ENCODE assay signal across 1 cellular context in genomic region chr3:183360971-183361624, GRCh38.
TF ChIP-seq lines count a peak whose summit lies in the region.

No MANE protein-coding gene starts in this region.

TF ChIP-seq in K562, 482 proteins besides CTCF, POLR2A, EP300 and RAD21 (continued from another document and continues in another):
- TF ChIP-seq, protein P1, sequence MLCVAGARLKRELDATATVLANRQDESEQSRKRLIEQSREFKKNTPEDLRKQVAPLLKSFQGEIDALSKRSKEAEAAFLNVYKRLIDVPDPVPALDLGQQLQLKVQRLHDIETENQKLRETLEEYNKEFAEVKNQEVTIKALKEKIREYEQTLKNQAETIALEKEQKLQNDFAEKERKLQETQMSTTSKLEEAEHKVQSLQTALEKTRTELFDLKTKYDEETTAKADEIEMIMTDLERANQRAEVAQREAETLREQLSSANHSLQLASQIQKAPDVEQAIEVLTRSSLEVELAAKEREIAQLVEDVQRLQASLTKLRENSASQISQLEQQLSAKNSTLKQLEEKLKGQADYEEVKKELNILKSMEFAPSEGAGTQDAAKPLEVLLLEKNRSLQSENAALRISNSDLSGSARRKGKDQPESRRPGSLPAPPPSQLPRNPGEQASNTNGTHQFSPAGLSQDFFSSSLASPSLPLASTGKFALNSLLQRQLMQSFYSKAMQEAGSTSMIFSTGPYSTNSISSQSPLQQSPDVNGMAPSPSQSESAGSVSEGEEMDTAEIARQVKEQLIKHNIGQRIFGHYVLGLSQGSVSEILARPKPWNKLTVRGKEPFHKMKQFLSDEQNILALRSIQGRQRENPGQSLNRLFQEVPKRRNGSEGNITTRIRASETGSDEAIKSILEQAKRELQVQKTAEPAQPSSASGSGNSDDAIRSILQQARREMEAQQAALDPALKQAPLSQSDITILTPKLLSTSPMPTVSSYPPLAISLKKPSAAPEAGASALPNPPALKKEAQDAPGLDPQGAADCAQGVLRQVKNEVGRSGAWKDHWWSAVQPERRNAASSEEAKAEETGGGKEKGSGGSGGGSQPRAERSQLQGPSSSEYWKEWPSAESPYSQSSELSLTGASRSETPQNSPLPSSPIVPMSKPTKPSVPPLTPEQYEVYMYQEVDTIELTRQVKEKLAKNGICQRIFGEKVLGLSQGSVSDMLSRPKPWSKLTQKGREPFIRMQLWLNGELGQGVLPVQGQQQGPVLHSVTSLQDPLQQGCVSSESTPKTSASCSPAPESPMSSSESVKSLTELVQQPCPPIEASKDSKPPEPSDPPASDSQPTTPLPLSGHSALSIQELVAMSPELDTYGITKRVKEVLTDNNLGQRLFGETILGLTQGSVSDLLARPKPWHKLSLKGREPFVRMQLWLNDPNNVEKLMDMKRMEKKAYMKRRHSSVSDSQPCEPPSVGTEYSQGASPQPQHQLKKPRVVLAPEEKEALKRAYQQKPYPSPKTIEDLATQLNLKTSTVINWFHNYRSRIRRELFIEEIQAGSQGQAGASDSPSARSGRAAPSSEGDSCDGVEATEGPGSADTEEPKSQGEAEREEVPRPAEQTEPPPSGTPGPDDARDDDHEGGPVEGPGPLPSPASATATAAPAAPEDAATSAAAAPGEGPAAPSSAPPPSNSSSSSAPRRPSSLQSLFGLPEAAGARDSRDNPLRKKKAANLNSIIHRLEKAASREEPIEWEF (CRISPR knock-in tag; IDR thresholded peaks at IDR 0.05): no peak
- no peak for TF ChIP-seq ZFP1 (CRISPR knock-in tag; IDR thresholded peaks at IDR 0.05)
- TF ChIP-seq MIER1 (IDR thresholded peaks at IDR 0.05; ENCODE audit: low read depth): peak; percentile 51; the same call in 1 of the 2 replicates
- TF ChIP-seq SAFB (IDR thresholded peaks at IDR 0.05; ENCODE audit: borderline replicate concordance, low read depth, low read length): no peak
- no peak for TF ChIP-seq REST (CRISPR knock-in tag; IDR thresholded peaks at IDR 0.05; ENCODE audit: low read depth)
- TF ChIP-seq ILK (tag; IDR thresholded peaks at IDR 0.05; ENCODE audit: borderline replicate concordance, low read depth): no peak
- TF ChIP-seq CBX3 (IDR thresholded peaks at IDR 0.05; ENCODE audit: borderline replicate concordance in 1 of 2, low read length in 2 of 2): peak in 1 of 2 experiments; percentile 25; a peak in 1 of 3 replicates
- TF ChIP-seq RREB1 (CRISPR knock-in tag; IDR thresholded peaks at IDR 0.05): no peak
- TF ChIP-seq CSDE1 (IDR thresholded peaks at IDR 0.05): no peak
- TF ChIP-seq RNF219 (CRISPR knock-in tag; IDR thresholded peaks at IDR 0.05): no peak
- no peak for TF ChIP-seq NR2C2 (CRISPR knock-in tag; IDR thresholded peaks at IDR 0.05)
- no peak for TF ChIP-seq NR2C2 (tag; IDR thresholded peaks at IDR 0.05)
- no peak for TF ChIP-seq CBX8 (IDR thresholded peaks at IDR 0.05; ENCODE audit: borderline replicate concordance, extremely low read depth, low read depth, low read length, poor library complexity, severe bottlenecking)
- TF ChIP-seq, protein P2, sequence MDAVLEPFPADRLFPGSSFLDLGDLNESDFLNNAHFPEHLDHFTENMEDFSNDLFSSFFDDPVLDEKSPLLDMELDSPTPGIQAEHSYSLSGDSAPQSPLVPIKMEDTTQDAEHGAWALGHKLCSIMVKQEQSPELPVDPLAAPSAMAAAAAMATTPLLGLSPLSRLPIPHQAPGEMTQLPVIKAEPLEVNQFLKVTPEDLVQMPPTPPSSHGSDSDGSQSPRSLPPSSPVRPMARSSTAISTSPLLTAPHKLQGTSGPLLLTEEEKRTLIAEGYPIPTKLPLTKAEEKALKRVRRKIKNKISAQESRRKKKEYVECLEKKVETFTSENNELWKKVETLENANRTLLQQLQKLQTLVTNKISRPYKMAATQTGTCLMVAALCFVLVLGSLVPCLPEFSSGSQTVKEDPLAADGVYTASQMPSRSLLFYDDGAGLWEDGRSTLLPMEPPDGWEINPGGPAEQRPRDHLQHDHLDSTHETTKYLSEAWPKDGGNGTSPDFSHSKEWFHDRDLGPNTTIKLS (IDR thresholded peaks at IDR 0.05; ENCODE audit: borderline replicate concordance, low read depth): no peak; the same call in 1 of the 2 replicates
- TF ChIP-seq, protein P3, sequence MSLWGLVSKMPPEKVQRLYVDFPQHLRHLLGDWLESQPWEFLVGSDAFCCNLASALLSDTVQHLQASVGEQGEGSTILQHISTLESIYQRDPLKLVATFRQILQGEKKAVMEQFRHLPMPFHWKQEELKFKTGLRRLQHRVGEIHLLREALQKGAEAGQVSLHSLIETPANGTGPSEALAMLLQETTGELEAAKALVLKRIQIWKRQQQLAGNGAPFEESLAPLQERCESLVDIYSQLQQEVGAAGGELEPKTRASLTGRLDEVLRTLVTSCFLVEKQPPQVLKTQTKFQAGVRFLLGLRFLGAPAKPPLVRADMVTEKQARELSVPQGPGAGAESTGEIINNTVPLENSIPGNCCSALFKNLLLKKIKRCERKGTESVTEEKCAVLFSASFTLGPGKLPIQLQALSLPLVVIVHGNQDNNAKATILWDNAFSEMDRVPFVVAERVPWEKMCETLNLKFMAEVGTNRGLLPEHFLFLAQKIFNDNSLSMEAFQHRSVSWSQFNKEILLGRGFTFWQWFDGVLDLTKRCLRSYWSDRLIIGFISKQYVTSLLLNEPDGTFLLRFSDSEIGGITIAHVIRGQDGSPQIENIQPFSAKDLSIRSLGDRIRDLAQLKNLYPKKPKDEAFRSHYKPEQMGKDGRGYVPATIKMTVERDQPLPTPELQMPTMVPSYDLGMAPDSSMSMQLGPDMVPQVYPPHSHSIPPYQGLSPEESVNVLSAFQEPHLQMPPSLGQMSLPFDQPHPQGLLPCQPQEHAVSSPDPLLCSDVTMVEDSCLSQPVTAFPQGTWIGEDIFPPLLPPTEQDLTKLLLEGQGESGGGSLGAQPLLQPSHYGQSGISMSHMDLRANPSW (CRISPR knock-in tag; IDR thresholded peaks at IDR 0.05): no peak
- TF ChIP-seq SREBF1 (IDR thresholded peaks at IDR 0.05; ENCODE audit: borderline replicate concordance, low read depth, low read length): no peak
- TF ChIP-seq NEUROD1 (IDR thresholded peaks at IDR 0.05; ENCODE audit: borderline replicate concordance, low read depth, low read length, partially characterized antibody): no peak
- peak; percentile 96 for TF ChIP-seq TAL1 (IDR thresholded peaks at IDR 0.05)
- TF ChIP-seq KDM2B (CRISPR knock-in tag; IDR thresholded peaks at IDR 0.05): no peak
- TF ChIP-seq ZNF347 (CRISPR knock-in tag; IDR thresholded peaks at IDR 0.05; ENCODE audit: low read depth): no peak
- TF ChIP-seq MBD2 (IDR thresholded peaks at IDR 0.05; ENCODE audit: borderline replicate concordance, low read depth): 0 out of 2 replicates have a peak, but pooled peaks have one; percentile 30
- peak; percentile 83 for TF ChIP-seq PML (IDR thresholded peaks at IDR 0.05; ENCODE audit: low read length)
- no peak for TF ChIP-seq U2AF1 (optimal IDR thresholded peaks at IDR 0.05; ENCODE audit: low read depth, low read length)
- peak; percentile 65 for TF ChIP-seq FOSL1 (tag; conservative IDR thresholded peaks at IDR 0.05)
- no peak for TF ChIP-seq PYGO2 (tag; IDR thresholded peaks at IDR 0.05)
- TF ChIP-seq TAF1 (IDR thresholded peaks at IDR 0.05; ENCODE audit: control insufficient read depth, extremely low read depth, insufficient read depth, low read length, severe bottlenecking): no peak
- TF ChIP-seq RBM25 (IDR thresholded peaks at IDR 0.05; ENCODE audit: low read depth, low read length, severe bottlenecking): no peak
- no peak for TF ChIP-seq FOXA1 (IDR thresholded peaks at IDR 0.05; ENCODE audit: borderline replicate concordance)
- 0 out of 2 replicates have a peak, but pooled peaks have one; percentile 14 for TF ChIP-seq MAX (CRISPR knock-in tag; IDR thresholded peaks at IDR 0.05)
- TF ChIP-seq ZNF644 (tag; IDR thresholded peaks at IDR 0.05; ENCODE audit: low read depth): no peak
- peak; percentile 79; the same call in 1 of the 2 replicates for TF ChIP-seq NFATC3 (IDR thresholded peaks at IDR 0.05)
